Comparison of ENCODE assay signal across 25 cellular contexts in the genomic region with DNA sequence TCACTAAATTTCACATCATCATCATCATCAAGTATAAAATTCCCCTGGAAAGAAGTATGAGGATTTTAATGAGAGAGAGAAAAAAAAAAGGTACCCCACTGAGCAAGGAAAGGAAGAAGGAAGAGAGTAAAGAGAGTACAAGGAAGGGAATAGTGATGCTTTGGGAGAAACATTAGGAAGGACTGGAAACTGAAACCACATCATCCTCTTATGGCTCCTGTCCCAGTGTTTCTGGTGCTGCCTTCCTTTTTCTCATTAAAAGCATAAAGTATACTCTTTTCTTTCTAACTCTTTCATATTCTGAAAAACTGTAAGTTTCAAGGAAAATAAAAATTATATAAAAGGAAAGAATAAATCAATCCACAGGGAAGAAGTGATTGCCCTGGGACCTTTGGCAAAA.
DNase-seq lines count a peak whose midpoint lies in the region; ATAC-seq and TF ChIP-seq lines count a peak whose summit lies in the region.
"Had no signal": no experiment of that assay in that cellular context is flagged by ENCODE, and none has a peak within 500 bp of the region (broad histone marks: within the 10 kb centered on the region; RNA-seq: fewer than 3 reads in every experiment).

No MANE protein-coding gene starts in this region.

- no peak for TF ChIP-seq CTCF in astrocyte of the spinal cord (IDR thresholded peaks at IDR 0.05; ENCODE audit: low read depth, low read length)

- intact Hi-C loops in sciatic nerve (cut with DNase I) = no loop called here

- ATAC-seq in sciatic nerve (peak; percentile 65), HG03457 (IDR thresholded peaks at IDR 0.05; ENCODE audit: unreplicated experiment) (no peak), GM18909 (IDR thresholded peaks at IDR 0.05; ENCODE audit: poor library complexity, unreplicated experiment) (no peak)
- ATAC-seq: activated T-helper 17 cell treated with anti-CD3 and anti-CD28 coated beads, Interleukin-2, amount 50 U/mL, for 72 hours; HCT116; left lobe of liver; stimulated activated naive B cell treated with anti-CD40 and anti-IgM and Interleukin-4, amounts not matched to agents 10 μg/mL and 1 μg/mL and 100 μg/mL, for 72 hours had no signal

- DNase-seq in NCI-H1092 treated with DMSO at 0.1 percent for 48 hours (lab: John Stamatoyannopoulos, UW) = peak; percentile 56
- DNase-seq in NCI-H1092 (lab: John Stamatoyannopoulos, UW) = no peak
- peak; percentile 56 for DNase-seq in NCI-H146 treated with DMSO at 0.1 percent for 48 hours (lab: John Stamatoyannopoulos, UW; ENCODE audit: unreplicated experiment)
- peak; percentile 13 for DNase-seq in astrocyte of the spinal cord (ENCODE audit: low read depth, low spot score)
- no peak for DNase-seq in sciatic nerve (ENCODE audit: low spot score)
- no peak for DNase-seq in effector CD8-positive, alpha-beta T cell (lab: John Stamatoyannopoulos, UW)
- DNase-seq: 8988T; activated CD4-positive, alpha-beta T cell treated with anti-CD3 and anti-CD28 coated beads for 48 hours; amygdala; CD4-positive, alpha-beta memory T cell; MV-4-11; NCI-H2029; NCI-H345; retina; RPMI8226; stimulated activated naive B cell treated with anti-CD40 and anti-IgM and Interleukin-4, amounts not matched to agents 10 μg/mL and 1 μg/mL and 100 μg/mL, for 72 hours; T1000 had no signal

- no peak overlapping the region for H3K4me3 ChIP-seq in astrocyte of the spinal cord (ENCODE audit: low read depth, low read length)
- H3K4me3 ChIP-seq: breast epithelium, SJSA1, skin epidermis had no signal

- in situ Hi-C loops in astrocyte of the spinal cord (cut with HindIII; ENCODE audit: low sequenced_read_pairs) = no loop called here

Comparison
In these comparisons a context has a peak if more than half of its experiments do, and no peak if none do; other contexts are left out.
1. DNase-seq: peak in NCI-H1092 treated with DMSO at 0.1 percent for 48 hours (single experiment), NCI-H146 treated with DMSO at 0.1 percent for 48 hours (single experiment) and astrocyte of the spinal cord (single experiment); none in NCI-H1092 (single experiment), sciatic nerve (single experiment) and effector CD8-positive, alpha-beta T cell (single experiment).